Comparison of ENCODE assay signal across 21 cellular contexts in genomic region chr11:97202613-97203292, GRCh38.
A peak's percentile ranks its signal among the peaks of the same experiment; 100 is the strongest.
DNase-seq lines count a peak whose midpoint lies in the region; ATAC-seq, FAIRE-seq and TF ChIP-seq lines count a peak whose summit lies in the region.
"Had no signal": no experiment of that assay in that cellular context is flagged by ENCODE, and none has a peak within 500 bp of the region (broad histone marks: within the 10 kb centered on the region; RNA-seq: fewer than 3 reads in every experiment).

No MANE protein-coding gene starts in this region.

- peaks cover 1 to 9% (median 6%) of the 10 kb centered on the region in 4 experiments; a peak in 6 of 7 replicates for H3K4me1 ChIP-seq in H1 (replicated peaks in 1 of 4; ENCODE audit: control insufficient read depth in 3 of 4, insufficient read depth in 4 of 4, low read length in 3 of 4)
- H3K4me1 ChIP-seq: BLaER1 had no signal

- H3K18ac ChIP-seq in H1 (ENCODE audit: extremely low read depth, low read length): 0 out of 2 replicates have a peak overlapping the region, but pooled peaks have one; percentile 5

- ATAC-seq in HG02970 (IDR thresholded peaks at IDR 0.05; ENCODE audit: low FRiP score, unreplicated experiment): no peak
- ATAC-seq: CD8-positive, alpha-beta T cell; SK-N-SH treated with all-trans-retinoic acid at 6 μM for 48 hours had no signal

- no peak overlapping the region for H4K5ac ChIP-seq in H1 (ENCODE audit: insufficient read length, low read depth, low read length)

- no peak overlapping the region for H3K9ac ChIP-seq in H1 (replicated peaks in 1 of 4; ENCODE audit: extremely low read depth in 1 of 4, low read depth in 3 of 4, low read length in 3 of 4)
- H3K9ac ChIP-seq: BLaER1 had no signal

- TF ChIP-seq EP300 in H1 (IDR thresholded peaks at IDR 0.05; ENCODE audit: borderline replicate concordance in 1 of 2, low read depth in 2 of 2, low read length in 2 of 2): no peak

- no peak overlapping the region for H2BK15ac ChIP-seq in H1 (ENCODE audit: low read length)

- H3K4me3 ChIP-seq in H1 (ENCODE audit: extremely low read depth in 1 of 4, insufficient read depth in 2 of 4, low read depth in 3 of 4, low read length in 4 of 4): no peak overlapping the region
- H3K4me3 ChIP-seq: BLaER1, MG63, PC-9 had no signal

- TF ChIP-seq RAD21 in H1 (IDR thresholded peaks at IDR 0.05 in 1 of 2, conservative IDR thresholded peaks at IDR 0.05 in 1 of 2; ENCODE audit: low read depth in 2 of 2, low read length in 2 of 2): no peak

- H4K8ac ChIP-seq in H1 (ENCODE audit: extremely low read depth, insufficient read depth, low read length): no peak overlapping the region

- no peak for TF ChIP-seq POLR2A in H1 (IDR thresholded peaks at IDR 0.05; ENCODE audit: control extremely low read depth in 1 of 2, low read depth in 2 of 2, low read length in 2 of 2)

- no peak overlapping the region for H3K4ac ChIP-seq in H1 (replicated peaks; ENCODE audit: insufficient read length, low read depth, low read length)

- H2BK20ac ChIP-seq in H1 (ENCODE audit: low read length): no peak overlapping the region

- H3K4me2 ChIP-seq in H1 (ENCODE audit: insufficient read depth in 1 of 2, low read depth in 2 of 2, low read length in 2 of 2): peak overlapping the region; percentile 38 to 46
- H3K4me2 ChIP-seq: BLaER1, PC-9 had no signal

- no peak overlapping the region for H2BK120ac ChIP-seq in H1 (replicated peaks; ENCODE audit: low read depth, low read length)

- in situ Hi-C loops in KBM-7 (cut with MboI; ENCODE audit: low pct_unique_long_range_greater_than_20kb, low sequenced_read_pairs): no loop called here

- H3K23ac ChIP-seq in H1 (ENCODE audit: insufficient read length): no peak overlapping the region

- H2BK12ac ChIP-seq in H1 (ENCODE audit: low read depth, low read length): peak overlapping the region; percentile 61; the same call in 1 of the 2 replicates

- no peak overlapping the region for H3K14ac ChIP-seq in H1 (ENCODE audit: insufficient read length)

- no peaks in the 10 kb centered on the region for H3K36me3 ChIP-seq in H1 (ENCODE audit: control insufficient read depth in 2 of 4, insufficient read depth in 4 of 4, low read length in 3 of 4)
- H3K36me3 ChIP-seq: BLaER1, MG63 had no signal

- H3K79me1 ChIP-seq in H1 (ENCODE audit: low read depth, low read length): no peaks in the 10 kb centered on the region

- no peaks in the 10 kb centered on the region for H3K9me3 ChIP-seq in H1 (ENCODE audit: insufficient read depth in 2 of 2, low read depth in 1 of 2, low read length in 1 of 2)
- H3K9me3 ChIP-seq: BLaER1, MG63 had no signal

- H2AK5ac ChIP-seq in H1 (ENCODE audit: low read depth, low read length): no peak overlapping the region

- CTCF ChIA-PET in H1 (lab: Charles Lee; ENCODE audit: partially characterized antibody): interaction anchor here (0.7 to 1.6 kb wide), 5 partner anchors 10 to 739 kb away, joined by 3 to 6 read pairs (median 3); no protein-coding TSS in a partner anchor

- no peak for TF ChIP-seq CTCF in H1 (IDR thresholded peaks at IDR 0.05; ENCODE audit: control extremely low read depth in 1 of 3, insufficient read depth in 1 of 3, low read depth in 1 of 3, low read length in 3 of 3)

- POLR2A ChIA-PET in H1 (lab: Charles Lee; ENCODE audit: partially characterized antibody): interaction anchor here (0.6 kb wide), 1 partner anchor 122 kb away, joined by 3 read pairs; no protein-coding TSS in a partner anchor

- WGBS in H1 (ENCODE audit: extremely low coverage in 1 of 2, insufficient coverage in 1 of 2, insufficient read length in 1 of 2, insufficient replicate concordance in 2 of 2, low coverage in 1 of 2, low lambda C conversion rate in 2 of 2, missing lambda C conversion rate in 1 of 2), 2 experiments: 63% methylated on average over 8 of the region's 8 CpGs; no CpG with 5 or more reads in 1 of the 2 experiments

- peak; percentile 2 for DNase-seq in NCI-H748 (lab: John Stamatoyannopoulos, UW; ENCODE audit: unreplicated experiment)
- DNase-seq in NCI-H748 treated with DMSO at 0.1 percent for 48 hours (lab: John Stamatoyannopoulos, UW): no peak
- DNase-seq in H1 (ENCODE audit: low read depth in 1 of 2, low spot score in 2 of 2): peak in 1 of 2 experiments; percentile 55
- DNase-seq in iPS-NIHi11 (ENCODE audit: low spot score): peak; percentile 22
- DNase-seq in retina: peak; percentile 8
- no peak for DNase-seq in KBM-7
- no peak for DNase-seq in activated CD4-positive, alpha-beta T cell treated with anti-CD3 and anti-CD28 coated beads for 1 hour
- DNase-seq: ACHN; CD8-positive, alpha-beta T cell; GDM1; MG63; NCI-H1417; NCI-H1694 treated with DMSO at 0.1 percent for 48 hours; NCI-H446; PC-9 had no signal

- no peaks in the 10 kb centered on the region for H3K79me2 ChIP-seq in H1 (ENCODE audit: control insufficient read depth in 1 of 2, insufficient read depth in 2 of 2, low read length in 2 of 2)

- H2AFZ ChIP-seq in H1 (ENCODE audit: low read length): peak overlapping the region; percentile 96
- H2AFZ ChIP-seq: PC-9 had no signal

- no peak overlapping the region for H4K91ac ChIP-seq in H1 (replicated peaks; ENCODE audit: insufficient read length, low read length)

- no peaks in the 10 kb centered on the region for H3K27me3 ChIP-seq in H1 (replicated peaks in 1 of 4; ENCODE audit: control insufficient read depth in 3 of 4, extremely low read depth in 1 of 4, insufficient read depth in 3 of 4, low read length in 3 of 4)
- H3K27me3 ChIP-seq: BLaER1, MG63 had no signal

- H3K56ac ChIP-seq in H1 (replicated peaks; ENCODE audit: insufficient read length, low read depth, low read length): no peak overlapping the region

- H3K27ac ChIP-seq in H1 (ENCODE audit: low read depth, low read length): no peak overlapping the region
- H3K27ac ChIP-seq: 22Rv1, BLaER1, PC-9, RWPE1 had no signal

- H2BK5ac ChIP-seq in H1 (ENCODE audit: low read depth, low read length): 0 out of 2 replicates have a peak overlapping the region, but pooled peaks have one; percentile 14

- FAIRE-seq in H1 (lab: Jason Lieb, UNC): no peak
- FAIRE-seq: GM19239 had no signal

- no peaks in the 10 kb centered on the region for H4K20me1 ChIP-seq in H1 (replicated peaks in 1 of 2; ENCODE audit: control insufficient read depth in 1 of 2, insufficient read depth in 2 of 2, low read length in 2 of 2)
- H4K20me1 ChIP-seq: BLaER1 had no signal

- no peaks in the 10 kb centered on the region for H3K23me2 ChIP-seq in H1 (ENCODE audit: low read depth, low read length)

TF ChIP-seq in H1, 55 proteins besides CTCF, POLR2A, EP300 and RAD21:
- TF ChIP-seq ASH2L (IDR thresholded peaks at IDR 0.05; ENCODE audit: low read length) (peak; percentile 47), SAP30 (IDR thresholded peaks at IDR 0.05; ENCODE audit: insufficient read depth, insufficient replicate concordance, low read length) (no peak), RNF2 (IDR thresholded peaks at IDR 0.05; ENCODE audit: borderline replicate concordance, low read depth, low read length, missing control alignments, poor library complexity, severe bottlenecking) (no peak), RBBP5 (IDR thresholded peaks at IDR 0.05; ENCODE audit: borderline replicate concordance, low read depth, low read length) (no peak), CTBP2 (IDR thresholded peaks at IDR 0.05; ENCODE audit: borderline replicate concordance, insufficient read depth, insufficient read length, low read length) (no peak)
TF ChIP-seq in H1: peak in this region for 1.

Comparison
In these comparisons a context has a peak if more than half of its experiments do, and no peak if none do; other contexts are left out.
1. DNase-seq: peak in NCI-H748 (single experiment), iPS-NIHi11 (single experiment) and retina (single experiment); none in NCI-H748 treated with DMSO at 0.1 percent for 48 hours (single experiment), KBM-7 (single experiment) and activated CD4-positive, alpha-beta T cell treated with anti-CD3 and anti-CD28 coated beads for 1 hour (single experiment).